Comparison of ENCODE assay signal across 11 cellular contexts in the genomic region with DNA sequence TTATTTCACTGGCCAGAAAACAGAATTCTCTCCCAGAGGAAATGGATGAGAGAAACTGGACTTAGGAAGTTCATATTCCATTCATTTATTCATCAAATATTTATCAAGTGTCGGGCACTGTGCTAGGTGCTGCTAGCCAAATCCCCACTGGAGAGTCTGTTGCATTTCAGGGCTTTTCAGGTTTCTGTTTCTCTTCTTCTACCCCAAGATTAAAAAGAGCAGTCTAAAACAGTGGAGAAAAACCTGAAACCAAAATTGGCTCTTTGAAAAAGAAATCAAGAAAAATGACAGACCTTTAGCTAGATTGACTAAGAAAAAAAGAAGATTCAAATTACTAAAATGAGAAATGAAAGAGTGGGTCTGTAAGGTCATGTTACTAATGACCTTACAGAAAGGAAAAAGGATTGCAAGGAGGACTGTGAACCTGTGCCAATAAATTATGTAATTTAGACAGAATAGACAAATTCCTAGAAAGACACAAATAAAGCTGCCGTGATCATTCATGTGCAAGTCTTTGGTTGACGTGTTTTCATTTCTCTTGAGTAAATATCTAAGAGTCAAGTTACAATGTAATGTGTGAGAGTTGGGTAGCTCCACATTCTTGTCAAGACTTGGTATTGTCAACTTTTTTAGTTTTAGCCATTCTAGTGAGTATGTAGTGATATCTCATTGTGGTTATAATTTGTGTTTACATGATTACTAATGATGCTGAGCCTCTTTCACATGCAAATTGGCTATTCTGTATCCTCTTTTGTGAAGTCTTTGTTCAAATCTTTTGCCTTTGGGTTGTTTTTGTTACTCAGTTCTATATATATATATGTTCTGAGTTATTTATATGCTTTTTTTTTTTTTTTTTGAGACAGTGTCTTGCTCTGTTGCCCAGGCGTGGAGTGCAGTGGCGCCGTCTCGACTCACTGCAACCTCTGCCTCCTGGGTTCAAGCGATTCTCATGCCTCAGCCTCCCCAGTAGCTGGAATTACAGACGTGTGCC. TPM values are rescaled to one million over a fixed set of nuclear protein-coding genes. Genes with fewer than 3 reads are reported as not detected.
DNase-seq lines count a peak whose midpoint lies in the region; ATAC-seq, FAIRE-seq and TF ChIP-seq lines count a peak whose summit lies in the region.
"Had no signal": no experiment of that assay in that cellular context is flagged by ENCODE, and none has a peak within 500 bp of the region (broad histone marks: within the 10 kb centered on the region; RNA-seq: fewer than 3 reads in every experiment).

No MANE protein-coding gene starts in this region.

- peak overlapping the region; percentile 30 for H3K27ac Mint-ChIP-seq in chondrocyte (ENCODE audit: unreplicated experiment)

- H3K9ac ChIP-seq in BLaER1 treated with 17β-estradiol and CSF1 and Interleukin-3, amounts not matched to agents 10 nM and 100 nM: no peak overlapping the region

- ATAC-seq in GM19395 (IDR thresholded peaks at IDR 0.05; ENCODE audit: unreplicated experiment) (peak; percentile 53), HG03025 (IDR thresholded peaks at IDR 0.05; ENCODE audit: low FRiP score, unreplicated experiment) (peak; percentile 46)
- ATAC-seq: naive thymus-derived CD8-positive, alpha-beta T cell had no signal

- H3K4me3 Mint-ChIP-seq in chondrocyte (ENCODE audit: unreplicated experiment): no peak overlapping the region
- H3K4me3 Mint-ChIP-seq: naive thymus-derived CD8-positive, alpha-beta T cell had no signal

- DNase-seq in chondrocyte (ENCODE audit: low spot score) (no peak), hypothalamus (lab: John Stamatoyannopoulos, UW) (no peak), activated gamma-delta T cell (lab: John Stamatoyannopoulos, UW) (no peak), NCI-H1436 treated with DMSO at 0.1 percent for 48 hours (lab: John Stamatoyannopoulos, UW) (no peak), frontal cortex (ENCODE audit: low spot score in 2 of 2) (no peak)
- DNase-seq: adrenal gland; naive thymus-derived CD8-positive, alpha-beta T cell had no signal

- H3K4me2 ChIP-seq in BLaER1 treated with 17β-estradiol and CSF1 and Interleukin-3, amounts not matched to agents 10 nM and 100 nM: peak overlapping the region; percentile 10 to 66 (median 48); a peak in 20 of 22 replicates

- H3K4me1 Mint-ChIP-seq in chondrocyte (ENCODE audit: low read depth): peaks cover 39% of the 10 kb centered on the region

- no peak overlapping the region for H3K27ac ChIP-seq in BLaER1 treated with 17β-estradiol and CSF1 and Interleukin-3, amounts not matched to agents 10 nM and 100 nM
- H3K27ac ChIP-seq: adrenal gland, skin epidermis had no signal

- peaks cover 0 to 19% (median 11%) of the 10 kb centered on the region in 11 experiments; a peak in 12 of 22 replicates for H3K36me3 ChIP-seq in BLaER1 treated with 17β-estradiol and CSF1 and Interleukin-3, amounts not matched to agents 10 nM and 100 nM
- H3K36me3 ChIP-seq: adrenal gland had no signal

- TF ChIP-seq CTCF in chondrocyte (IDR thresholded peaks at IDR 0.05): no peak

- H3K27me3 Mint-ChIP-seq in chondrocyte (ENCODE audit: low read depth): no peaks in the 10 kb centered on the region
- H3K27me3 Mint-ChIP-seq: naive thymus-derived CD8-positive, alpha-beta T cell had no signal

- no peak overlapping the region for H3K4me3 ChIP-seq in BLaER1 treated with 17β-estradiol and CSF1 and Interleukin-3, amounts not matched to agents 10 nM and 100 nM
- H3K4me3 ChIP-seq: adrenal gland, skin epidermis had no signal

- peaks cover 34 to 66% (median 43%) of the 10 kb centered on the region in 10 experiments for H3K4me1 ChIP-seq in BLaER1 treated with 17β-estradiol and CSF1 and Interleukin-3, amounts not matched to agents 10 nM and 100 nM

- H3K36me3 Mint-ChIP-seq in chondrocyte (ENCODE audit: low read depth): peaks cover 4% of the 10 kb centered on the region

- H3K9me3 ChIP-seq in BLaER1 treated with 17β-estradiol and CSF1 and Interleukin-3, amounts not matched to agents 10 nM and 100 nM (replicated peaks in 1 of 11): peaks cover 0 to 11% (median 0%) of the 10 kb centered on the region in 11 experiments; a peak in 7 of 22 replicates
- H3K9me3 ChIP-seq: adrenal gland had no signal

- FAIRE-seq in frontal cortex (lab: Jason Lieb, UNC): no peak

- H4K20me1 ChIP-seq in BLaER1 treated with 17β-estradiol and CSF1 and Interleukin-3, amounts not matched to agents 10 nM and 100 nM: peaks cover 0 to 100% (median under 1%) of the 10 kb centered on the region in 11 experiments; a peak in 9 of 22 replicates

- H3K27me3 ChIP-seq in BLaER1 treated with 17β-estradiol and CSF1 and Interleukin-3, amounts not matched to agents 10 nM and 100 nM: no peaks in the 10 kb centered on the region
- H3K27me3 ChIP-seq: adrenal gland had no signal

- no peaks in the 10 kb centered on the region for H3K9me3 Mint-ChIP-seq in chondrocyte (ENCODE audit: low read depth)
- H3K9me3 Mint-ChIP-seq: naive thymus-derived CD8-positive, alpha-beta T cell had no signal

RNA-seq across cellular contexts. Expression of a gene that starts 23.7 kb away (rescaled TPM):
- total RNA-seq in chondrocyte: 14.5 to 20.1 TPM (median 19.9 TPM) in 3 replicates
- 20.8 TPM for total RNA-seq in frontal cortex

RNA-seq across cellular contexts. Expression of a gene that starts 56.4 kb away (rescaled TPM):
- total RNA-seq in chondrocyte (20.6 to 22.7 TPM (median 22.0 TPM) in 3 replicates), frontal cortex (35.1 TPM)
